25 cellular contexts compared by ENCODE assay signal in genomic region chr11:27894552-27894951, GRCh38.
DNase-seq lines count a peak whose midpoint lies in the region; ATAC-seq, FAIRE-seq and TF ChIP-seq lines count a peak whose summit lies in the region.
"Had no signal": no experiment of that assay in that cellular context is flagged by ENCODE, and none has a peak within 500 bp of the region (broad histone marks: within the 10 kb centered on the region; RNA-seq: fewer than 3 reads in every experiment).

No MANE protein-coding gene starts in this region.

- no peak for TF ChIP-seq POLR2A in GM12891 (IDR thresholded peaks at IDR 0.05; ENCODE audit: low read depth, low read length)

- no peak overlapping the region for H3K4me3 ChIP-seq in BLaER1
- H3K4me3 ChIP-seq: A549, lung, suprapubic skin had no signal

- H4K20me1 ChIP-seq in BLaER1: no peaks in the 10 kb centered on the region

- H3K4me1 ChIP-seq in BLaER1: peaks cover 13% of the 10 kb centered on the region
- H3K4me1 ChIP-seq: A549, parathyroid adenoma, suprapubic skin had no signal

- peak; percentile 93 for DNase-seq in NOMO-1 treated with DMSO at 0.1 percent for 48 hours (lab: John Stamatoyannopoulos, UW; ENCODE audit: unreplicated experiment)
- no peak for DNase-seq in activated naive CD4-positive, alpha-beta T cell treated with anti-CD3 and anti-CD28 coated beads, Interleukin-2, amount 50 U/mL, for 16 hours
- no peak for DNase-seq in GM12891 (ENCODE audit: insufficient read length, low spot score)
- no peak for DNase-seq in activated effector memory CD4-positive, alpha-beta T cell treated with anti-CD3 and anti-CD28 coated beads, Interleukin-2, amount 50 U/mL, for 16 hours
- DNase-seq in NCI-H2227 (lab: John Stamatoyannopoulos, UW; ENCODE audit: unreplicated experiment): no peak
- DNase-seq: activated B cell treated with CpG ODN at 0.5 μM for 24 hours; activated CD4-positive, alpha-beta memory T cell treated with anti-CD3 and anti-CD28 coated beads, Interleukin-2, amount 10 ng/mL, durations not matched to agents 7 days and 5 days; DMS53; GDM1; GOT3; KBM-7; NCI-H1694; NCI-H2171; NCI-H524 treated with DMSO at 0.1 percent for 48 hours; right cardiac atrium; stimulated activated CD4-positive, alpha-beta T cell treated with anti-CD3 and anti-CD28 coated beads, Interleukin-4, amount 100 ng/mL, for 1 hour; T-helper 9 cell had no signal

- H3K36me3 ChIP-seq in BLaER1: no peaks in the 10 kb centered on the region
- H3K36me3 ChIP-seq: suprapubic skin had no signal

- peak overlapping the region; percentile 48; the same call in 1 of the 2 replicates for H3K4me2 ChIP-seq in BLaER1
- H3K4me2 ChIP-seq: A549 had no signal

- no peaks in the 10 kb centered on the region for H3K9me3 ChIP-seq in BLaER1
- H3K9me3 ChIP-seq: A549, suprapubic skin had no signal

- no peaks in the 10 kb centered on the region for H3K27me3 ChIP-seq in BLaER1
- H3K27me3 ChIP-seq: suprapubic skin had no signal

- H3K27ac ChIP-seq in BLaER1: no peak overlapping the region
- H3K27ac ChIP-seq: A549, parathyroid adenoma, suprapubic skin had no signal

- no peak overlapping the region for H3K9ac ChIP-seq in BLaER1
- H3K9ac ChIP-seq: parathyroid adenoma had no signal

- ATAC-seq in GM19463 (IDR thresholded peaks at IDR 0.05; ENCODE audit: unreplicated experiment) (peak; percentile 69), HG03432 (IDR thresholded peaks at IDR 0.05; ENCODE audit: unreplicated experiment) (peak; percentile 71)
- ATAC-seq: A549; right cardiac atrium; stimulated activated memory B cell treated with anti-CD40 and anti-IgM and Interleukin-4, amounts not matched to agents 10 μg/mL and 1 μg/mL and 100 μg/mL, for 72 hours had no signal

- no peak for FAIRE-seq in GM12891 (lab: Jason Lieb, UNC)
- FAIRE-seq: A549 had no signal

TF ChIP-seq in GM12891, 5 proteins besides CTCF, POLR2A, EP300 and RAD21:
- TF ChIP-seq PAX5 (IDR thresholded peaks at IDR 0.05; ENCODE audit: insufficient read depth, low read length, severe bottlenecking): no peak
